27 cellular contexts compared by ENCODE assay signal in genomic region chr12:22163594-22163993, GRCh38.
A peak's percentile ranks its signal among the peaks of the same experiment; 100 is the strongest.
DNase-seq lines count a peak whose midpoint lies in the region; ATAC-seq, FAIRE-seq and TF ChIP-seq lines count a peak whose summit lies in the region.
"Had no signal": no experiment of that assay in that cellular context is flagged by ENCODE, and none has a peak within 500 bp of the region (broad histone marks: within the 10 kb centered on the region; RNA-seq: fewer than 3 reads in every experiment).

No MANE protein-coding gene starts in this region.

- peak overlapping the region; percentile 79 for H2AFZ ChIP-seq in OCI-LY7 (ENCODE audit: low read length)

- no TSS peak for BruUV-seq in OCI-LY7 (replicated peaks; lab: Mats Ljungman, UMichigan)

- FAIRE-seq in GM19239 (lab: Jason Lieb, UNC): no peak

- H3K4me3 Mint-ChIP-seq in activated naive CD4-positive, alpha-beta T cell treated with anti-CD3 and anti-CD28 coated beads, Interleukin-2, amount 50 U/mL, for 24 hours: no peak overlapping the region
- peak overlapping the region; percentile 27 for H3K4me3 Mint-ChIP-seq in central memory CD8-positive, alpha-beta T cell
- H3K4me3 Mint-ChIP-seq: nephron progenitor cell had no signal

- H3K36me3 Mint-ChIP-seq in activated naive CD4-positive, alpha-beta T cell treated with anti-CD3 and anti-CD28 coated beads, Interleukin-2, amount 50 U/mL, for 24 hours: no peaks in the 10 kb centered on the region
- H3K36me3 Mint-ChIP-seq in central memory CD8-positive, alpha-beta T cell (ENCODE audit: insufficient read depth): peaks cover 1% of the 10 kb centered on the region

- peaks cover 59% of the 10 kb centered on the region for H3K4me1 Mint-ChIP-seq in activated naive CD4-positive, alpha-beta T cell treated with anti-CD3 and anti-CD28 coated beads, Interleukin-2, amount 50 U/mL, for 24 hours
- peaks cover 21% of the 10 kb centered on the region for H3K4me1 Mint-ChIP-seq in central memory CD8-positive, alpha-beta T cell

- no peaks in the 10 kb centered on the region for H3K36me3 ChIP-seq in OCI-LY7 (ENCODE audit: insufficient read depth, low read length)
- H3K36me3 ChIP-seq: colonic mucosa, left ventricle myocardium inferior, ovary, thoracic aorta, vagina had no signal

- POLR2A ChIA-PET in OCI-LY7 (lab: Charles Lee): no interaction called here

- no peaks in the 10 kb centered on the region for H3K79me2 ChIP-seq in OCI-LY7 (ENCODE audit: insufficient read depth, low read depth, low read length)

- no peaks in the 10 kb centered on the region for H3K27me3 Mint-ChIP-seq in activated naive CD4-positive, alpha-beta T cell treated with anti-CD3 and anti-CD28 coated beads, Interleukin-2, amount 50 U/mL, for 24 hours
- H3K27me3 Mint-ChIP-seq in central memory CD8-positive, alpha-beta T cell: no peaks in the 10 kb centered on the region

- peak overlapping the region; percentile 82 for H3K27ac Mint-ChIP-seq in activated naive CD4-positive, alpha-beta T cell treated with anti-CD3 and anti-CD28 coated beads, Interleukin-2, amount 50 U/mL, for 24 hours
- H3K27ac Mint-ChIP-seq in central memory CD8-positive, alpha-beta T cell (ENCODE audit: low read depth): peak overlapping the region; percentile 23
- H3K27ac Mint-ChIP-seq: nephron progenitor cell had no signal

- H3K9me2 ChIP-seq in OCI-LY7 (ENCODE audit: insufficient read depth, low read length): no peaks in the 10 kb centered on the region

- peak overlapping the region; percentile 52 for H3K4me2 ChIP-seq in OCI-LY7 (ENCODE audit: low read length)
- H3K4me2 ChIP-seq: smooth muscle cell had no signal

- no peak overlapping the region for H3K4me3 ChIP-seq in OCI-LY7 (ENCODE audit: low read depth, low read length, poor library complexity, severe bottlenecking)
- H3K4me3 ChIP-seq: colonic mucosa, left ventricle myocardium inferior, ovary, smooth muscle cell, thoracic aorta, vagina had no signal

- peaks cover 21% of the 10 kb centered on the region for H3K4me1 ChIP-seq in OCI-LY7 (ENCODE audit: insufficient read depth, low read length, poor library complexity, severe bottlenecking)
- H3K4me1 ChIP-seq: colonic mucosa, left ventricle myocardium inferior, vagina had no signal

- no peak for DNase-seq in activated naive CD4-positive, alpha-beta T cell treated with anti-CD3 and anti-CD28 coated beads, Interleukin-2, amount 50 U/mL, for 16 hours
- DNase-seq in OCI-LY7 (ENCODE audit: low spot score) (no peak), GM19239 (ENCODE audit: insufficient read length, low spot score) (no peak), 8988T (no peak), NCI-H2171 (lab: John Stamatoyannopoulos, UW) (no peak), NCI-H2227 treated with DMSO at 0.1 percent for 48 hours (lab: John Stamatoyannopoulos, UW) (no peak)
- no peak for DNase-seq in central memory CD8-positive, alpha-beta T cell (ENCODE audit: low spot score in 2 of 2)
- DNase-seq: activated CD4-positive, CD25-positive, alpha-beta regulatory T cell; colonic mucosa; DMS53; foreskin melanocyte; GDM1; hippocampal formation; left ventricle myocardium inferior; NCI-H1092; NCI-H2029 treated with DMSO at 0.1 percent for 48 hours; NCI-H446 treated with DMSO at 0.1 percent for 48 hours; nephron progenitor cell; ovary; PC-3; stimulated activated CD4-positive, alpha-beta T cell treated with anti-CD3 and anti-CD28 coated beads, Interleukin-2, amount 100 ng/mL, for 48 hours had no signal

- peak; percentile 45 for ATAC-seq in central memory CD8-positive, alpha-beta T cell (replicated peaks; ENCODE audit: extremely low read depth, poor library complexity, severe bottlenecking)
- ATAC-seq: esophagus mucosa, PC-3, Right ventricle myocardium inferior had no signal

- CTCF ChIA-PET in OCI-LY7 (lab: Charles Lee; ENCODE audit: unreplicated experiment): no interaction called here

- intact Hi-C loops in OCI-LY7 (cut with micrococcal nuclease; ENCODE audit: unreplicated experiment): no loop called here

- TF ChIP-seq CTCF in OCI-LY7 (conservative IDR thresholded peaks at IDR 0.05; ENCODE audit: low read length): no peak

- no peak overlapping the region for H3K27ac ChIP-seq in OCI-LY7 (ENCODE audit: low read depth, low read length, poor library complexity, severe bottlenecking)
- H3K27ac ChIP-seq: left ventricle myocardium inferior, ovary, thoracic aorta, vagina had no signal

- H4K20me1 ChIP-seq in OCI-LY7 (ENCODE audit: insufficient read depth, low read length): no peaks in the 10 kb centered on the region

- no peaks in the 10 kb centered on the region for H3K9me3 Mint-ChIP-seq in activated naive CD4-positive, alpha-beta T cell treated with anti-CD3 and anti-CD28 coated beads, Interleukin-2, amount 50 U/mL, for 24 hours
- no peaks in the 10 kb centered on the region for H3K9me3 Mint-ChIP-seq in central memory CD8-positive, alpha-beta T cell

- no peaks in the 10 kb centered on the region for H3K9me3 ChIP-seq in OCI-LY7 (ENCODE audit: low read length)
- H3K9me3 ChIP-seq: colonic mucosa, ovary, vagina had no signal
